Comparison of ENCODE assay signal across 22 cellular contexts in the genomic region with DNA sequence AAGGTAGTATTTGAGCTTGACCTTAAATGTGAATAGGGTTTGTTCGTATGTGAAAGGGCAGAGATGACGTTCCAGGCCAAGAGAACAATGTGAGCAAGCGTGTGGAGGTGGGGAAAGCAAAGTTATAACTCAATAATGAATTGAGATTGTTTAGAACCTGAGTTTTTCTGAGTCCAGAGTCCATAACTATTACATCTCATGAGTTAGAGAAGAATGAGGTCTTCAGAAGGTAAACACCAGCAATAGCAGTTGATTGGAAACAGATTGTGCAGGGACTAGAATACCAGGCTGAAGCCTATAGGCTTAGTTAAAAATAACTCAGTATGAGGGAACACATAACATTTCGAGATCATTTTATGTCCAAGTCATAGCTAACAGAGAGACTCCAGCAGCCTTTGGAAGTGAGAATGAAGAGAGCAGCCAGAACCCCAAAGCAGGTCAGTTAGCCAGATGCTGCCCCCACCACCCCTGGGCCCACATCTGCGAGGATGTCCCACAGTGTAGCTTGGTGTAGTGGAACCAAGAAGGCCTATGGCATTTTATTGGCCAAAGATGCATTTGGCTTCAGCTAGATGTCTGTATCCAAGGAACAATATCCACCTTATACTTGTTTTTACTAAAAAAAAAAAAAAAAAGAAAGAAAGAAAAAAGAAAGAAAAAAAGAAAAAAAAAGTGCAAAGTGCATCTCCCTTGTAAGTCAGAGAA.
DNase-seq lines count a peak whose midpoint lies in the region; ATAC-seq, FAIRE-seq and TF ChIP-seq lines count a peak whose summit lies in the region.
"Had no signal": no experiment of that assay in that cellular context is flagged by ENCODE, and none has a peak within 500 bp of the region (broad histone marks: within the 10 kb centered on the region; RNA-seq: fewer than 3 reads in every experiment).

No MANE protein-coding gene starts in this region.

- no peaks in the 10 kb centered on the region for H3K27me3 Mint-ChIP-seq in CD8-positive, alpha-beta T cell (ENCODE audit: low read depth)
- H3K27me3 Mint-ChIP-seq in activated CD4-positive, alpha-beta memory T cell treated with anti-CD3 and anti-CD28 coated beads for 36 hours: peaks cover 1% of the 10 kb centered on the region

- H3K4me3 Mint-ChIP-seq in stimulated activated effector memory CD8-positive, alpha-beta T cell treated with anti-CD3 and anti-CD28 coated beads, Interleukin-12 subunit alpha, Interleukin-12 subunit beta, amount 100 ng/mL, for 72 hours: no peak overlapping the region
- no peak overlapping the region for H3K4me3 Mint-ChIP-seq in CD8-positive, alpha-beta T cell
- H3K4me3 Mint-ChIP-seq in activated CD4-positive, alpha-beta memory T cell treated with anti-CD3 and anti-CD28 coated beads for 36 hours: no peak overlapping the region
- H3K4me3 Mint-ChIP-seq: activated CD4-positive, alpha-beta T cell treated with anti-CD3 and anti-CD28 coated beads, Interleukin-2, amount 10 ng/mL, durations not matched to agents 7 days and 5 days had no signal

- H3K4me1 ChIP-seq in small intestine (ENCODE audit: control insufficient read depth in 2 of 2, insufficient read depth in 1 of 2, low read depth in 1 of 2, low read length in 1 of 2): no peaks in the 10 kb centered on the region
- no peaks in the 10 kb centered on the region for H3K4me1 ChIP-seq in CD8-positive, alpha-beta T cell (ENCODE audit: insufficient read depth, low read length)
- H3K4me1 ChIP-seq: BE2C, esophagus muscularis mucosa, testis had no signal

- H3K27ac Mint-ChIP-seq in stimulated activated effector memory CD8-positive, alpha-beta T cell treated with anti-CD3 and anti-CD28 coated beads, Interleukin-12 subunit alpha, Interleukin-12 subunit beta, amount 100 ng/mL, for 72 hours: no peak overlapping the region
- H3K27ac Mint-ChIP-seq in CD8-positive, alpha-beta T cell: no peak overlapping the region
- H3K27ac Mint-ChIP-seq in activated CD4-positive, alpha-beta memory T cell treated with anti-CD3 and anti-CD28 coated beads for 36 hours: no peak overlapping the region
- H3K27ac Mint-ChIP-seq: activated CD4-positive, alpha-beta T cell treated with anti-CD3 and anti-CD28 coated beads, Interleukin-2, amount 10 ng/mL, durations not matched to agents 7 days and 5 days had no signal

- POLR2A ChIA-PET in CD8-positive, alpha-beta T cell (lab: Charles Lee): no interaction called here
- POLR2A ChIA-PET in activated CD4-positive, alpha-beta memory T cell treated with anti-CD3 and anti-CD28 coated beads for 36 hours (lab: Charles Lee): no interaction called here

- no peak for ATAC-seq in stimulated activated effector memory CD8-positive, alpha-beta T cell treated with anti-CD3 and anti-CD28 coated beads, Interleukin-12 subunit alpha, Interleukin-12 subunit beta, amount 100 ng/mL, for 72 hours
- ATAC-seq in CD8-positive, alpha-beta T cell: no peak
- no peak for ATAC-seq in GM18498 (IDR thresholded peaks at IDR 0.05; ENCODE audit: unreplicated experiment)

- H3K36me3 ChIP-seq in small intestine (ENCODE audit: control insufficient read depth in 2 of 2, insufficient read depth in 2 of 2, low read length in 2 of 2): no peaks in the 10 kb centered on the region
- no peaks in the 10 kb centered on the region for H3K36me3 ChIP-seq in CD8-positive, alpha-beta T cell (ENCODE audit: insufficient read depth, low read length)
- H3K36me3 ChIP-seq: BE2C, esophagus muscularis mucosa, ovary had no signal

- no peaks in the 10 kb centered on the region for H3K27me3 ChIP-seq in small intestine (ENCODE audit: control insufficient read depth in 2 of 2, insufficient read depth in 2 of 2, low read length in 2 of 2)
- no peaks in the 10 kb centered on the region for H3K27me3 ChIP-seq in CD8-positive, alpha-beta T cell (ENCODE audit: insufficient read depth, low read length)
- H3K27me3 ChIP-seq: BE2C, esophagus muscularis mucosa, ovary, testis had no signal

- no peak for TF ChIP-seq CTCF in foreskin fibroblast (IDR thresholded peaks at IDR 0.05; ENCODE audit: low read depth, low read length)
- TF ChIP-seq CTCF in CD8-positive, alpha-beta T cell (IDR thresholded peaks at IDR 0.05): no peak

- FAIRE-seq in small intestine (lab: Jason Lieb, UNC): no peak
- FAIRE-seq: GM12891, TTC549 had no signal

- no peaks in the 10 kb centered on the region for H3K9me3 Mint-ChIP-seq in stimulated activated effector memory CD8-positive, alpha-beta T cell treated with anti-CD3 and anti-CD28 coated beads, Interleukin-12 subunit alpha, Interleukin-12 subunit beta, amount 100 ng/mL, for 72 hours
- H3K9me3 Mint-ChIP-seq in CD8-positive, alpha-beta T cell: peaks cover 3% of the 10 kb centered on the region
- no peaks in the 10 kb centered on the region for H3K9me3 Mint-ChIP-seq in activated CD4-positive, alpha-beta memory T cell treated with anti-CD3 and anti-CD28 coated beads for 36 hours
- H3K9me3 Mint-ChIP-seq: activated CD4-positive, alpha-beta T cell treated with anti-CD3 and anti-CD28 coated beads, Interleukin-2, amount 10 ng/mL, durations not matched to agents 7 days and 5 days had no signal

- H3K9me3 ChIP-seq in small intestine (ENCODE audit: control insufficient read depth, low read depth): no peaks in the 10 kb centered on the region
- H3K9me3 ChIP-seq in CD8-positive, alpha-beta T cell (ENCODE audit: low read length): no peaks in the 10 kb centered on the region
- H3K9me3 ChIP-seq: BE2C, esophagus muscularis mucosa, ovary, testis had no signal

- no peaks in the 10 kb centered on the region for H3K4me1 Mint-ChIP-seq in stimulated activated effector memory CD8-positive, alpha-beta T cell treated with anti-CD3 and anti-CD28 coated beads, Interleukin-12 subunit alpha, Interleukin-12 subunit beta, amount 100 ng/mL, for 72 hours
- H3K4me1 Mint-ChIP-seq in CD8-positive, alpha-beta T cell (ENCODE audit: low read depth): no peaks in the 10 kb centered on the region
- no peaks in the 10 kb centered on the region for H3K4me1 Mint-ChIP-seq in activated CD4-positive, alpha-beta memory T cell treated with anti-CD3 and anti-CD28 coated beads for 36 hours (ENCODE audit: low read depth)
- H3K4me1 Mint-ChIP-seq: activated CD4-positive, alpha-beta T cell treated with anti-CD3 and anti-CD28 coated beads, Interleukin-2, amount 10 ng/mL, durations not matched to agents 7 days and 5 days had no signal

- H3K27ac ChIP-seq in small intestine (ENCODE audit: low read depth in 1 of 2, low read length in 1 of 2): peak overlapping the region in 1 of 2 donors; percentile 78
- H3K27ac ChIP-seq in CD8-positive, alpha-beta T cell (ENCODE audit: low read depth, low read length): no peak overlapping the region
- H3K27ac ChIP-seq: dorsolateral prefrontal cortex, esophagus muscularis mucosa, ovary, testis had no signal

- intact Hi-C loops in CD8-positive, alpha-beta T cell (cut with DNase I, micrococcal nuclease): no loop called here
- intact Hi-C loops in activated CD4-positive, alpha-beta memory T cell treated with anti-CD3 and anti-CD28 coated beads for 36 hours (cut with micrococcal nuclease): no loop called here

- H3K36me3 Mint-ChIP-seq in stimulated activated effector memory CD8-positive, alpha-beta T cell treated with anti-CD3 and anti-CD28 coated beads, Interleukin-12 subunit alpha, Interleukin-12 subunit beta, amount 100 ng/mL, for 72 hours: no peaks in the 10 kb centered on the region
- H3K36me3 Mint-ChIP-seq in CD8-positive, alpha-beta T cell: no peaks in the 10 kb centered on the region
- H3K36me3 Mint-ChIP-seq in activated CD4-positive, alpha-beta memory T cell treated with anti-CD3 and anti-CD28 coated beads for 36 hours: no peaks in the 10 kb centered on the region

- peak; percentile 26 for DNase-seq in HCEC 1CT
- DNase-seq in amniotic stem cell (lab: John Stamatoyannopoulos, UW): peak; percentile 13
- peak; percentile 58 to 84 for DNase-seq in foreskin fibroblast
- peak; percentile 56 for DNase-seq in small intestine
- DNase-seq in stimulated activated effector memory CD8-positive, alpha-beta T cell treated with anti-CD3 and anti-CD28 coated beads, Interleukin-12 subunit alpha, Interleukin-12 subunit beta, amount 100 ng/mL, for 72 hours (ENCODE audit: low spot score in 2 of 2): no peak
- DNase-seq in CD8-positive, alpha-beta T cell: no peak
- DNase-seq in activated CD4-positive, alpha-beta memory T cell treated with anti-CD3 and anti-CD28 coated beads for 36 hours: no peak
- DNase-seq: activated CD4-positive, alpha-beta T cell treated with anti-CD3 and anti-CD28 coated beads, Interleukin-2, amount 10 ng/mL, durations not matched to agents 7 days and 5 days; activated naive CD4-positive, alpha-beta T cell treated with Interleukin-2 at 50 U/mL for 16 hours; BE2C; dorsolateral prefrontal cortex; GDM1; KG1; NCI-H1048; NCI-H2081 treated with DMSO at 0.1 percent for 48 hours; ovary; stimulated activated CD4-positive, alpha-beta T cell treated with anti-CD3 and anti-CD28 coated beads, Interleukin-4, amount 100 ng/mL, for 24 hours; testis had no signal

- H3K4me3 ChIP-seq in foreskin fibroblast (ENCODE audit: low read depth in 1 of 2, low read length in 2 of 2): no peak overlapping the region
- H3K4me3 ChIP-seq in small intestine (ENCODE audit: low read depth in 1 of 2, low read length in 2 of 2): no peak overlapping the region
- H3K4me3 ChIP-seq in CD8-positive, alpha-beta T cell (ENCODE audit: low read depth, low read length): no peak overlapping the region
- H3K4me3 ChIP-seq: dorsolateral prefrontal cortex, esophagus muscularis mucosa, ovary, testis had no signal

- WGBS in small intestine, 3 donors: 37 to 75% (median 45%) methylated on average over 5 of the region's 5 CpGs

- CTCF ChIA-PET in CD8-positive, alpha-beta T cell (lab: Charles Lee): no interaction called here
- CTCF ChIA-PET in activated CD4-positive, alpha-beta memory T cell treated with anti-CD3 and anti-CD28 coated beads for 36 hours (lab: Charles Lee): no interaction called here

Comparison
In these comparisons a context has a peak if more than half of its experiments do, and no peak if none do; other contexts are left out.
1. DNase-seq: peak in HCEC 1CT (single experiment), amniotic stem cell (single experiment), foreskin fibroblast (2 of 2) and small intestine (single experiment); none in stimulated activated effector memory CD8-positive, alpha-beta T cell treated with anti-CD3 and anti-CD28 coated beads, Interleukin-12 subunit alpha, Interleukin-12 subunit beta, amount 100 ng/mL, for 72 hours (0 of 2), CD8-positive, alpha-beta T cell (0 of 7) and activated CD4-positive, alpha-beta memory T cell treated with anti-CD3 and anti-CD28 coated beads for 36 hours (single experiment).